1 cellular context compared by ENCODE assay signal in genomic region chr12:13234045-13234641, GRCh38.
TF ChIP-seq lines count a peak whose summit lies in the region.

No MANE protein-coding gene starts in this region.

TF ChIP-seq in H1, 55 proteins besides CTCF, POLR2A, EP300 and RAD21 (continued from another document):
- TF ChIP-seq USF2 (IDR thresholded peaks at IDR 0.05; ENCODE audit: low read length) (no peak), POU5F1 (IDR thresholded peaks at IDR 0.05; ENCODE audit: low read depth, low read length) (no peak), E2F6 (IDR thresholded peaks at IDR 0.05) (no peak)
